ENCODE assay signal across 1 cellular context in the genomic region with DNA sequence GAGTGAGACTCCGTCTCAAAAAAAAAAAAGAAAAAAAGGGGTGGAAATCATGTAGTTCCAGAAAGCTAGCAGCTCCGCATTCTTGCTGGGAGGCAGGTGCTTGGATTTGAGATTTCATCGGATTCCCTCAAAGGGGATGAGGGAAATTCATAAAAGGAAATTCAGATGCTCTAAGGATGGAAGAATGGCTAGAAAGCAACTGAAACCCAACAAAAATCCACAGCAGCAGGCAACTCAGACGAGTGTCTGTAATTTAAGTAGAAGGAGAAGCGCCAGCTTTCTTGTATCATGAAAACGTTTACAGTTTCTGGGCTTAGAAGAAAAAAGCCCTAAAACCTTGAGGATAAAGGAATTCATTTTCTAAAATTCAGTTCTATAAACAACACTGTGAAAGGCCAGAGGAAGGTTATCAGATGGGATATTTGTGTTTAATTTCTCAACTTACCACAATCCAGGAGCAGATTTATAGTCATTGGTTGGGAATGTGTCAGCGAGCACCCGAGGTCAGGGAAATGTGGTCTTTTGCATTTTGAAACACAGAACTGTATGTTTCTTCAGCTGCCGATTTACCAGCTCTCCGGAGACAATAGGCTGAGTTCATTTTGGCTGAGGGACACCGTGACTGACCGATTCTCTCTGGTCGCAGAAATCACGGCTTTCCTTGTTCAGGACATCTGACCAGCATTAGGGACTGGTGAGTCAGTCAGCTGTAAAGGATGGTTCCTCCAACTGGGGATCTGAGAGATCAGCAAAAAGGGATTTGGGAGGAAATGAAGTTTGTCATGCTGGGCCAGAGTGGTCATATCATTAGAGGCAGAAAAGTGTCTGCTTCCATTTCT.
TF ChIP-seq lines count a peak whose summit lies in the region.

No MANE protein-coding gene starts in this region.

TF ChIP-seq in IMR-90, 13 proteins besides CTCF, POLR2A, EP300 and RAD21 (continued from another document):
- TF ChIP-seq RCOR1 (IDR thresholded peaks at IDR 0.05; ENCODE audit: insufficient replicate concordance, low read length) (peak; percentile 98), CEBPB (IDR thresholded peaks at IDR 0.05; ENCODE audit: low read depth, low read length) (peak; percentile 87), MAZ (IDR thresholded peaks at IDR 0.05; ENCODE audit: borderline replicate concordance, low read depth, low read length) (peak; percentile 15; the same call in 1 of the 2 replicates), MAFK (IDR thresholded peaks at IDR 0.05; ENCODE audit: low read depth, low read length) (peak; percentile 33; the same call in 1 of the 2 replicates), CHD1 (IDR thresholded peaks at IDR 0.05; ENCODE audit: low read depth, low read length) (0 out of 2 replicates have a peak, but pooled peaks have one; percentile 60)
